Comparison of ENCODE assay signal across 22 cellular contexts in genomic region chr12:121956041-121956341, GRCh38. TPM values are rescaled to one million over a fixed set of nuclear protein-coding genes. Genes with fewer than 3 reads are reported as not detected.
A peak's percentile ranks its signal among the peaks of the same experiment; 100 is the strongest.
DNase-seq lines count a peak whose midpoint lies in the region; ATAC-seq and TF ChIP-seq lines count a peak whose summit lies in the region.
"Had no signal": no experiment of that assay in that cellular context is flagged by ENCODE, and none has a peak within 500 bp of the region (broad histone marks: within the 10 kb centered on the region; RNA-seq: fewer than 3 reads in every experiment).

No MANE protein-coding gene starts in this region.

- peaks cover 14% of the 10 kb centered on the region for H3K4me1 Mint-ChIP-seq in GM23338
- H3K4me1 Mint-ChIP-seq in effector memory CD8-positive, alpha-beta T cell (ENCODE audit: low read depth in 2 of 2), result no peaks in the 10 kb centered on the region
- H3K4me1 Mint-ChIP-seq: CD4-positive, alpha-beta memory T cell had no signal

- BruUV-seq in PC-9 (replicated peaks; lab: Mats Ljungman, UMichigan), result no TSS peak

- H3K4me3 Mint-ChIP-seq in GM23338, result no peak overlapping the region
- no peak overlapping the region for H3K4me3 Mint-ChIP-seq in effector memory CD8-positive, alpha-beta T cell
- H3K4me3 Mint-ChIP-seq: CD4-positive, alpha-beta memory T cell; stimulated activated naive B cell treated with anti-CD40 and anti-IgM and Interleukin-4, amounts not matched to agents 10 μg/mL and 1 μg/mL and 100 μg/mL, for 72 hours; T-helper 1 cell treated with Interleukin-12 subunit alpha and Interleukin-12 subunit beta and Interleukin-4 antibody, amounts not matched to agents 30 μg/mL and 1 μg/mL, for 36 hours had no signal

- TF ChIP-seq CTCF in GM23338 (conservative IDR thresholded peaks at IDR 0.05; ENCODE audit: low read depth in 2 of 2) (no peak; a peak in 1 of 4 replicates), PC-9 (conservative IDR thresholded peaks at IDR 0.05) (peak; percentile 23; the same call in 1 of the 2 replicates), lower lobe of right lung (IDR thresholded peaks at IDR 0.05) (peak; percentile 2)

- H3K4me1 ChIP-seq in GM23338 (ENCODE audit: insufficient read depth) (peaks cover 15% of the 10 kb centered on the region), PC-9 (replicated peaks; ENCODE audit: insufficient read depth) (no peaks in the 10 kb centered on the region), lower lobe of right lung (no peaks in the 10 kb centered on the region)
- H3K4me1 ChIP-seq: gastroesophageal sphincter, prostate gland had no signal

- ATAC-seq in GM23338 (no peak), lower lobe of right lung (no peak), GM21526 (IDR thresholded peaks at IDR 0.05; ENCODE audit: low FRiP score, unreplicated experiment) (no peak)
- ATAC-seq in effector memory CD8-positive, alpha-beta T cell (replicated peaks), result no peak
- ATAC-seq: gastroesophageal sphincter had no signal

- peaks cover 8% of the 10 kb centered on the region; the same call in 1 of the 2 replicates for H3F3A ChIP-seq in GM23338 (replicated peaks; ENCODE audit: low read depth)
- H3F3A ChIP-seq in PC-9 (ENCODE audit: insufficient read depth, low read depth), result no peaks in the 10 kb centered on the region

- H3K9me2 ChIP-seq in GM23338 (ENCODE audit: insufficient read depth) (no peaks in the 10 kb centered on the region), PC-9 (ENCODE audit: insufficient read depth) (no peaks in the 10 kb centered on the region)

- no peak overlapping the region for H3K27ac ChIP-seq in GM23338 (ENCODE audit: low read depth)
- no peak overlapping the region for H3K27ac ChIP-seq in PC-9
- no peak overlapping the region for H3K27ac ChIP-seq in lower lobe of right lung
- H3K27ac ChIP-seq: gastroesophageal sphincter, prostate gland had no signal

- no peak overlapping the region for H3K4me3 ChIP-seq in GM23338
- no peak overlapping the region for H3K4me3 ChIP-seq in PC-9
- H3K4me3 ChIP-seq in lower lobe of right lung, result no peak overlapping the region
- H3K4me3 ChIP-seq: gastroesophageal sphincter, MG63, prostate gland had no signal

- no peaks in the 10 kb centered on the region for H3K36me3 Mint-ChIP-seq in GM23338 (ENCODE audit: low read depth)
- no peaks in the 10 kb centered on the region for H3K36me3 Mint-ChIP-seq in effector memory CD8-positive, alpha-beta T cell (ENCODE audit: insufficient read depth)
- H3K36me3 Mint-ChIP-seq: CD4-positive, alpha-beta memory T cell; stimulated activated naive B cell treated with anti-CD40 and anti-IgM and Interleukin-4, amounts not matched to agents 10 μg/mL and 1 μg/mL and 100 μg/mL, for 72 hours had no signal

- H2AFZ ChIP-seq in GM23338 (peak overlapping the region; percentile 33; the same call in 1 of the 2 replicates), PC-9 (no peak overlapping the region)

- H4K20me1 ChIP-seq in GM23338 (replicated peaks; ENCODE audit: insufficient read depth), result no peaks in the 10 kb centered on the region
- no peaks in the 10 kb centered on the region for H4K20me1 ChIP-seq in PC-9 (ENCODE audit: insufficient read depth)

- no peaks in the 10 kb centered on the region for H3K27me3 ChIP-seq in GM23338 (ENCODE audit: insufficient read depth)
- H3K27me3 ChIP-seq in PC-9 (ENCODE audit: insufficient read depth, low read depth), result no peaks in the 10 kb centered on the region
- H3K27me3 ChIP-seq in lower lobe of right lung (ENCODE audit: low read depth), result peaks cover 3% of the 10 kb centered on the region
- H3K27me3 ChIP-seq: gastroesophageal sphincter, MG63 had no signal

- CTCF ChIA-PET in PC-9 (lab: Charles Lee), result no interaction called here

- H3K27ac Mint-ChIP-seq in GM23338, result no peak overlapping the region
- H3K27ac Mint-ChIP-seq in effector memory CD8-positive, alpha-beta T cell, result no peak overlapping the region
- H3K27ac Mint-ChIP-seq: CD4-positive, alpha-beta memory T cell; stimulated activated naive B cell treated with anti-CD40 and anti-IgM and Interleukin-4, amounts not matched to agents 10 μg/mL and 1 μg/mL and 100 μg/mL, for 72 hours; T-helper 1 cell treated with Interleukin-12 subunit alpha and Interleukin-12 subunit beta and Interleukin-4 antibody, amounts not matched to agents 30 μg/mL and 1 μg/mL, for 36 hours had no signal

- no peaks in the 10 kb centered on the region for H3K36me3 ChIP-seq in GM23338 (ENCODE audit: insufficient read depth)
- no peaks in the 10 kb centered on the region for H3K36me3 ChIP-seq in PC-9 (ENCODE audit: low read depth)
- H3K36me3 ChIP-seq in lower lobe of right lung, result no peaks in the 10 kb centered on the region
- H3K36me3 ChIP-seq: gastroesophageal sphincter, MG63, prostate gland had no signal

- H3K4me2 ChIP-seq in GM23338 (no peak overlapping the region), PC-9 (no peak overlapping the region)

- no peaks in the 10 kb centered on the region for H3K9me3 Mint-ChIP-seq in GM23338
- no peaks in the 10 kb centered on the region for H3K9me3 Mint-ChIP-seq in effector memory CD8-positive, alpha-beta T cell
- H3K9me3 Mint-ChIP-seq: CD4-positive, alpha-beta memory T cell; stimulated activated naive B cell treated with anti-CD40 and anti-IgM and Interleukin-4, amounts not matched to agents 10 μg/mL and 1 μg/mL and 100 μg/mL, for 72 hours; T-helper 1 cell treated with Interleukin-12 subunit alpha and Interleukin-12 subunit beta and Interleukin-4 antibody, amounts not matched to agents 30 μg/mL and 1 μg/mL, for 36 hours had no signal

- H3K27me3 Mint-ChIP-seq in GM23338 (ENCODE audit: insufficient read depth, low read depth, poor library complexity), result no peaks in the 10 kb centered on the region
- H3K27me3 Mint-ChIP-seq in effector memory CD8-positive, alpha-beta T cell, result peaks cover 0 to 8% of the 10 kb centered on the region in 2 donors
- H3K27me3 Mint-ChIP-seq: stimulated activated naive B cell treated with anti-CD40 and anti-IgM and Interleukin-4, amounts not matched to agents 10 μg/mL and 1 μg/mL and 100 μg/mL, for 72 hours had no signal

- DNase-seq in AG20443 (ENCODE audit: low spot score) (peak; percentile 12), GM23338 (ENCODE audit: low spot score) (no peak), PC-9 (no peak), lower lobe of right lung (no peak), NCI-H2107 (lab: John Stamatoyannopoulos, UW) (no peak)
- DNase-seq in activated CD4-positive, CD25-positive, alpha-beta regulatory T cell treated with anti-CD3 and anti-CD28 coated beads, Interleukin-2, amount 50 U/mL, for 72 hours, result no peak
- DNase-seq in effector memory CD8-positive, alpha-beta T cell, result no peak
- DNase-seq: activated CD4-positive, alpha-beta T cell treated with anti-CD3 and anti-CD28 coated beads for 48 hours; activated CD8-positive, alpha-beta memory T cell treated with anti-CD3 and anti-CD28 coated beads for 24 hours; activated effector memory CD4-positive, alpha-beta T cell treated with Interleukin-2 at 50 U/mL for 16 hours; CD4-positive, alpha-beta memory T cell; central memory CD4-positive, alpha-beta T cell; KBM-7; MG63; NCI-H1417 treated with DMSO at 0.1 percent for 48 hours; NCI-H446 treated with DMSO at 0.1 percent for 48 hours; stimulated activated CD4-positive, alpha-beta T cell treated with anti-CD3 and anti-CD28 coated beads, Interleukin-4, amount 100 ng/mL, for 4 hours; stimulated activated naive B cell treated with anti-CD40 and anti-IgM and Interleukin-4, amounts not matched to agents 10 μg/mL and 1 μg/mL and 100 μg/mL, for 72 hours had no signal

- intact Hi-C loops in PC-9 (cut with micrococcal nuclease; ENCODE audit: unreplicated experiment) (no loop called here), lower lobe of right lung (cut with DNase I) (no loop called here)

- POLR2A ChIA-PET in PC-9 (lab: Charles Lee; ENCODE audit: unreplicated experiment), result no interaction called here

- H3K79me2 ChIP-seq in GM23338 (replicated peaks; ENCODE audit: insufficient read depth) (no peaks in the 10 kb centered on the region), PC-9 (ENCODE audit: low read depth) (no peaks in the 10 kb centered on the region)

- H3K9me3 ChIP-seq in PC-9 (ENCODE audit: insufficient read depth, low read depth), result no peaks in the 10 kb centered on the region
- H3K9me3 ChIP-seq in lower lobe of right lung, result no peaks in the 10 kb centered on the region
- H3K9me3 ChIP-seq: gastroesophageal sphincter, MG63, prostate gland had no signal

TF ChIP-seq in GM23338, 12 proteins besides CTCF, POLR2A, EP300 and RAD21 (continues in another document):
- TF ChIP-seq STAT1 (IDR thresholded peaks at IDR 0.05; ENCODE audit: unreplicated experiment) (no peak), EZH2 (IDR thresholded peaks at IDR 0.05; ENCODE audit: low read depth, unreplicated experiment) (no peak), EZH2phosphoT487 (IDR thresholded peaks at IDR 0.05; ENCODE audit: unreplicated experiment) (no peak), ZNF331 (CRISPR knock-in tag; IDR thresholded peaks at IDR 0.05; ENCODE audit: low read depth) (no peak), CREB1 (CRISPR knock-in tag; IDR thresholded peaks at IDR 0.05; ENCODE audit: low read depth) (no peak)
- TF ChIP-seq, protein P1, sequence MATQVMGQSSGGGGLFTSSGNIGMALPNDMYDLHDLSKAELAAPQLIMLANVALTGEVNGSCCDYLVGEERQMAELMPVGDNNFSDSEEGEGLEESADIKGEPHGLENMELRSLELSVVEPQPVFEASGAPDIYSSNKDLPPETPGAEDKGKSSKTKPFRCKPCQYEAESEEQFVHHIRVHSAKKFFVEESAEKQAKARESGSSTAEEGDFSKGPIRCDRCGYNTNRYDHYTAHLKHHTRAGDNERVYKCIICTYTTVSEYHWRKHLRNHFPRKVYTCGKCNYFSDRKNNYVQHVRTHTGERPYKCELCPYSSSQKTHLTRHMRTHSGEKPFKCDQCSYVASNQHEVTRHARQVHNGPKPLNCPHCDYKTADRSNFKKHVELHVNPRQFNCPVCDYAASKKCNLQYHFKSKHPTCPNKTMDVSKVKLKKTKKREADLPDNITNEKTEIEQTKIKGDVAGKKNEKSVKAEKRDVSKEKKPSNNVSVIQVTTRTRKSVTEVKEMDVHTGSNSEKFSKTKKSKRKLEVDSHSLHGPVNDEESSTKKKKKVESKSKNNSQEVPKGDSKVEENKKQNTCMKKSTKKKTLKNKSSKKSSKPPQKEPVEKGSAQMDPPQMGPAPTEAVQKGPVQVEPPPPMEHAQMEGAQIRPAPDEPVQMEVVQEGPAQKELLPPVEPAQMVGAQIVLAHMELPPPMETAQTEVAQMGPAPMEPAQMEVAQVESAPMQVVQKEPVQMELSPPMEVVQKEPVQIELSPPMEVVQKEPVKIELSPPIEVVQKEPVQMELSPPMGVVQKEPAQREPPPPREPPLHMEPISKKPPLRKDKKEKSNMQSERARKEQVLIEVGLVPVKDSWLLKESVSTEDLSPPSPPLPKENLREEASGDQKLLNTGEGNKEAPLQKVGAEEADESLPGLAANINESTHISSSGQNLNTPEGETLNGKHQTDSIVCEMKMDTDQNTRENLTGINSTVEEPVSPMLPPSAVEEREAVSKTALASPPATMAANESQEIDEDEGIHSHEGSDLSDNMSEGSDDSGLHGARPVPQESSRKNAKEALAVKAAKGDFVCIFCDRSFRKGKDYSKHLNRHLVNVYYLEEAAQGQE (IDR thresholded peaks at IDR 0.05; ENCODE audit: unreplicated experiment), result no peak

RNA-seq across cellular contexts. Expression of gene CFAP251, which starts 37.6 kb away (rescaled TPM):
- 1.6 and 2.5 TPM in 2 replicates for total RNA-seq in GM23338 (2014; rRNA removed; shearing (Covaris generic))
- polyA plus RNA-seq in GM23338 (2016; fragmentation: Nextera tagmentation; extraction: Ambion mirVana), result 0.70 and 1.4 TPM in 2 replicates
- 3.7 and 4.3 TPM in 2 replicates for total RNA-seq in PC-9 (2021)
- 8.2 TPM for total RNA-seq in lower lobe of right lung

Comparison
In these comparisons a context has a peak if more than half of its experiments do, and no peak if none do; other contexts are left out.
1. CTCF ChIP-seq: peak in PC-9 (single experiment) and lower lobe of right lung (single experiment); none in GM23338 (0 of 2).